Comparison of ENCODE assay signal across 1 cellular context in the genomic region with DNA sequence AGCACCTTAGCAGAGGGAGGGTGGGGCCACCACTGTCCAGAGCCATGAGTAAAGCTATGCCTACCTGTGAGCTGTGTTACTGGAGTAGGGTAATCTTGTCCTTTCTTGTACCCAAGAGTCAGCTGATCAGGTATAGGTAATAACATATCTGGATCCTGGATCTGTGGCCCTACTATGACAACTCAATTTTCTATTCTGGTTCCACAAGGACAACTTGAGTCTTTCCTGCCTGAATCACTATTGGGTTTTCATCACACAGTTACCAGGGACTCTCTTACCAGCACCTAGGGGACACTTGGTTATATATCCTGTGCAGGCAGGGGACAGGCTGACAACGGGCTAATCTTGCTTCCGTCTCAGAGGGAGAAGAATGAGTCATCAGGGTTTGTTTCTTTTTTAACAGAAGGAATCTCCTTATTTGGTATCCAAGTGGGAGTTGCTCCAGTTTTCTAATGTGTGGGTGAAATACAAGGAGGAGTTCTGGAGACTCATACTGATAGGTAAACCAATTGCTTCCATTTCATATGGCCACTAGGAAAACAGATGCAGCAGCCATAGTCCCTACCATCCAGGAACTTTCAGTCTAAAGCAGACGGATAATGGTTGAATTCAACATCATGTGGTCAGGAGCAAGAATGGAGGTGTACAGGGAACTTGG.
TF ChIP-seq lines count a peak whose summit lies in the region.

No MANE protein-coding gene starts in this region.

TF ChIP-seq in WTC11, 78 proteins besides CTCF, POLR2A, EP300 and RAD21 (continued from another document):
- TF ChIP-seq E2F1 (CRISPR knock-in tag; IDR thresholded peaks at IDR 0.05) (no peak), GABPB1 (CRISPR knock-in tag; IDR thresholded peaks at IDR 0.05) (no peak)
